In the genomic region with DNA sequence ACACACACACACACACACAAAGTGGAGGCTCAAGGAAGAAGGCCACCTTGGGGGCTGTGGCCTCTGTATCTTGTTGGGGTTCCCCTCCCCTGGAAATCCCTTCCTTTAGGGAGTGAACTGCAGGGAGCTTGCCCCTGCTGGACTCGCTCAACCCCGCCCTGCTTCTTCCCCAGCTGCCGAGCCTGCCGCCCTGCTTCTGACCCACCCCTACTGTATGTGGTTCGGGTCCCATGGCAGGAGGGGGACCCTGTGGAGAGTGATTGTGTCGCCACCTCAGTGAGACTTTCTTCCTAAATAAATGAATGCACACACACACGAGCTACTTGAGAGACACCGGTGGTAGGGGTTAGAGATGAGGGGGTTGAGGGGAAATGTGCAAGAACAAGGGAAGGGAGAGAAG, we compare ENCODE assay signal across 26 cellular contexts.
"Had no signal": no experiment of that assay in that cellular context is flagged by ENCODE, and none has a peak within 500 bp of the region (broad histone marks: within the 10 kb centered on the region; RNA-seq: fewer than 3 reads in every experiment).

No MANE protein-coding gene starts in this region.

- H3K9me3 Mint-ChIP-seq: dendritic cell treated with granulocyte-macrophage colony-stimulating factor and Interleukin-4, amounts not matched to agents 40 ng/mL and 50 ng/mL, for 4 days; effector memory CD8-positive, alpha-beta T cell; immature natural killer cell; mesothelial cell of epicardium; naive B cell; nephron; stimulated activated effector memory CD8-positive, alpha-beta T cell treated with anti-CD3 and anti-CD28 coated beads, Interleukin-12 subunit alpha, Interleukin-12 subunit beta, amount 100 ng/mL, for 72 hours had no signal

- DNase-seq: colonic mucosa; effector memory CD8-positive, alpha-beta T cell; erythroblast; esophagus squamous epithelium; foreskin melanocyte; glutamatergic neuron; hypothalamus; immature natural killer cell; mesenchymal stem cell; mucosa of descending colon; naive B cell; occipital lobe; ovary; psoas muscle; right cardiac atrium; sigmoid colon; stimulated activated CD4-positive, alpha-beta T cell treated with anti-CD3 and anti-CD28 coated beads, Interleukin-2, amount 100 ng/mL, for 24 hours; stimulated activated CD4-positive, alpha-beta T cell treated with anti-CD3 and anti-CD28 coated beads, Interleukin-4, amount 100 ng/mL, for 24 hours; stimulated activated naive CD4-positive, alpha-beta T cell treated with Interleukin-2 at 50 U/mL for 16 hours; stomach; thyroid gland; trophoblast cell had no signal

- H3K36me3 ChIP-seq: colonic mucosa, esophagus squamous epithelium, ovary, sigmoid colon, stomach, thyroid gland had no signal

- H3K4me1 ChIP-seq: colonic mucosa, psoas muscle, sigmoid colon, stomach had no signal

- H3K27me3 Mint-ChIP-seq: naive B cell had no signal

- H3K4me3 ChIP-seq: colonic mucosa, esophagus squamous epithelium, mucosa of descending colon, ovary, psoas muscle, sigmoid colon, stomach, thyroid gland had no signal

- H3K27ac Mint-ChIP-seq: dendritic cell treated with granulocyte-macrophage colony-stimulating factor and Interleukin-4, amounts not matched to agents 40 ng/mL and 50 ng/mL, for 4 days; effector memory CD8-positive, alpha-beta T cell; immature natural killer cell; mesothelial cell of epicardium; nephron; stimulated activated effector memory CD8-positive, alpha-beta T cell treated with anti-CD3 and anti-CD28 coated beads, Interleukin-12 subunit alpha, Interleukin-12 subunit beta, amount 100 ng/mL, for 72 hours had no signal

- H3K4me3 Mint-ChIP-seq: dendritic cell treated with granulocyte-macrophage colony-stimulating factor and Interleukin-4, amounts not matched to agents 40 ng/mL and 50 ng/mL, for 4 days; effector memory CD8-positive, alpha-beta T cell; immature natural killer cell; mesothelial cell of epicardium; nephron; stimulated activated effector memory CD8-positive, alpha-beta T cell treated with anti-CD3 and anti-CD28 coated beads, Interleukin-12 subunit alpha, Interleukin-12 subunit beta, amount 100 ng/mL, for 72 hours had no signal

- H3K36me3 Mint-ChIP-seq: immature natural killer cell; mesothelial cell of epicardium; stimulated activated effector memory CD8-positive, alpha-beta T cell treated with anti-CD3 and anti-CD28 coated beads, Interleukin-12 subunit alpha, Interleukin-12 subunit beta, amount 100 ng/mL, for 72 hours had no signal

- H3K9me3 ChIP-seq: colonic mucosa, esophagus squamous epithelium, mucosa of descending colon, ovary, psoas muscle, sigmoid colon, stomach, thyroid gland had no signal

- ATAC-seq: effector memory CD8-positive, alpha-beta T cell; mucosa of descending colon; psoas muscle; right cardiac atrium; stimulated activated effector memory CD8-positive, alpha-beta T cell treated with anti-CD3 and anti-CD28 coated beads, Interleukin-12 subunit alpha, Interleukin-12 subunit beta, amount 100 ng/mL, for 72 hours had no signal

- H3K27me3 ChIP-seq: colonic mucosa, ovary, thyroid gland had no signal

- H3K27ac ChIP-seq: colonic mucosa, ovary, psoas muscle, sigmoid colon, stomach, thyroid gland had no signal

- H3K4me1 Mint-ChIP-seq: immature natural killer cell; stimulated activated effector memory CD8-positive, alpha-beta T cell treated with anti-CD3 and anti-CD28 coated beads, Interleukin-12 subunit alpha, Interleukin-12 subunit beta, amount 100 ng/mL, for 72 hours had no signal
